Comparison of ENCODE assay signal across 19 cellular contexts in genomic region chr12:116722245-116722644, GRCh38. TPM values are rescaled to one million over a fixed set of nuclear protein-coding genes. Genes with fewer than 3 reads are reported as not detected.
DNase-seq lines count a peak whose midpoint lies in the region; ATAC-seq and TF ChIP-seq lines count a peak whose summit lies in the region.
"Had no signal": no experiment of that assay in that cellular context is flagged by ENCODE, and none has a peak within 500 bp of the region (broad histone marks: within the 10 kb centered on the region; RNA-seq: fewer than 3 reads in every experiment).

No MANE protein-coding gene starts in this region.

- no peaks in the 10 kb centered on the region for H3K9me3 ChIP-seq in HEK293 (ENCODE audit: control insufficient read depth, insufficient read depth, low read depth, low read length)
- H3K9me3 ChIP-seq: BLaER1 treated with 17β-estradiol and CSF1 and Interleukin-3, amounts not matched to agents 10 nM and 100 nM had no signal

- POLR2A ChIA-PET in HEK293 (lab: Yijun Ruan, JAX), result interaction anchor here (0.8 kb wide), 1 partner anchor 16 kb away, joined by 3 read pairs; the partner anchor contains the start of genes RNFT2 and SPRING1

- no peaks in the 10 kb centered on the region for H3K27me3 Mint-ChIP-seq in activated naive CD4-positive, alpha-beta T cell treated with anti-CD3 and anti-CD28 coated beads, Interleukin-2, amount 50 U/mL, for 24 hours
- H3K27me3 Mint-ChIP-seq in activated naive CD8-positive, alpha-beta T cell treated with anti-CD3 and anti-CD28 coated beads for 36 hours, result no peaks in the 10 kb centered on the region
- H3K27me3 Mint-ChIP-seq: CD8-positive, alpha-beta memory T cell had no signal

- peaks cover 9% of the 10 kb centered on the region for H3K4me1 Mint-ChIP-seq in activated naive CD4-positive, alpha-beta T cell treated with anti-CD3 and anti-CD28 coated beads, Interleukin-2, amount 50 U/mL, for 24 hours
- H3K4me1 Mint-ChIP-seq in activated naive CD8-positive, alpha-beta T cell treated with anti-CD3 and anti-CD28 coated beads for 36 hours, result peaks cover 10% of the 10 kb centered on the region
- peaks cover 22% of the 10 kb centered on the region for H3K4me1 Mint-ChIP-seq in stimulated activated effector memory CD8-positive, alpha-beta T cell treated with anti-CD3 and anti-CD28 coated beads, Interleukin-12 subunit alpha, Interleukin-12 subunit beta, amount 100 ng/mL, for 72 hours

- no peak overlapping the region for H3K4me3 ChIP-seq in HEK293 (ENCODE audit: low read depth, low read length)
- H3K4me3 ChIP-seq: BLaER1 treated with 17β-estradiol and CSF1 and Interleukin-3, amounts not matched to agents 10 nM and 100 nM had no signal

- peaks cover 34% of the 10 kb centered on the region for H3K4me1 ChIP-seq in HEK293 (ENCODE audit: control insufficient read depth, insufficient read depth, low read length)

- H3K27ac ChIP-seq in HEK293 (ENCODE audit: extremely low read depth, low read depth, low read length), result no peak overlapping the region
- H3K27ac ChIP-seq: BLaER1 treated with 17β-estradiol and CSF1 and Interleukin-3, amounts not matched to agents 10 nM and 100 nM had no signal

- no peak for TF ChIP-seq CTCF in HEK293 (tag by site-specific recombination; IDR thresholded peaks at IDR 0.05)

- H3K36me3 ChIP-seq in HEK293 (ENCODE audit: control insufficient read depth in 2 of 2, insufficient read depth in 1 of 2, low read length in 2 of 2), result peaks cover 0 to 7% of the 10 kb centered on the region in 2 experiments; a peak in 1 of 3 replicates

- no peak overlapping the region for H3K4me3 Mint-ChIP-seq in activated naive CD4-positive, alpha-beta T cell treated with anti-CD3 and anti-CD28 coated beads, Interleukin-2, amount 50 U/mL, for 24 hours
- H3K4me3 Mint-ChIP-seq in activated naive CD8-positive, alpha-beta T cell treated with anti-CD3 and anti-CD28 coated beads for 36 hours, result no peak overlapping the region
- no peak overlapping the region for H3K4me3 Mint-ChIP-seq in stimulated activated effector memory CD8-positive, alpha-beta T cell treated with anti-CD3 and anti-CD28 coated beads, Interleukin-12 subunit alpha, Interleukin-12 subunit beta, amount 100 ng/mL, for 72 hours
- H3K4me3 Mint-ChIP-seq: CD8-positive, alpha-beta memory T cell had no signal

- peak overlapping the region; percentile 5 for H3K27ac Mint-ChIP-seq in activated naive CD4-positive, alpha-beta T cell treated with anti-CD3 and anti-CD28 coated beads, Interleukin-2, amount 50 U/mL, for 24 hours
- peak overlapping the region; percentile 2 for H3K27ac Mint-ChIP-seq in activated naive CD8-positive, alpha-beta T cell treated with anti-CD3 and anti-CD28 coated beads for 36 hours
- H3K27ac Mint-ChIP-seq in stimulated activated effector memory CD8-positive, alpha-beta T cell treated with anti-CD3 and anti-CD28 coated beads, Interleukin-12 subunit alpha, Interleukin-12 subunit beta, amount 100 ng/mL, for 72 hours, result peak overlapping the region; percentile 55

- CTCF ChIA-PET in HEK293 (lab: Yijun Ruan, JAX), result interaction anchor here (0.5 to 0.7 kb wide), 4 partner anchors 141 to 775 kb away, joined by 3 to 7 read pairs (median 3); no protein-coding TSS in a partner anchor

- H3K36me3 Mint-ChIP-seq in activated naive CD4-positive, alpha-beta T cell treated with anti-CD3 and anti-CD28 coated beads, Interleukin-2, amount 50 U/mL, for 24 hours, result peaks cover 5% of the 10 kb centered on the region
- H3K36me3 Mint-ChIP-seq in activated naive CD8-positive, alpha-beta T cell treated with anti-CD3 and anti-CD28 coated beads for 36 hours, result no peaks in the 10 kb centered on the region
- peaks cover 63% of the 10 kb centered on the region for H3K36me3 Mint-ChIP-seq in stimulated activated effector memory CD8-positive, alpha-beta T cell treated with anti-CD3 and anti-CD28 coated beads, Interleukin-12 subunit alpha, Interleukin-12 subunit beta, amount 100 ng/mL, for 72 hours

- H3K9me3 Mint-ChIP-seq in activated naive CD4-positive, alpha-beta T cell treated with anti-CD3 and anti-CD28 coated beads, Interleukin-2, amount 50 U/mL, for 24 hours, result no peaks in the 10 kb centered on the region
- no peaks in the 10 kb centered on the region for H3K9me3 Mint-ChIP-seq in activated naive CD8-positive, alpha-beta T cell treated with anti-CD3 and anti-CD28 coated beads for 36 hours
- no peaks in the 10 kb centered on the region for H3K9me3 Mint-ChIP-seq in stimulated activated effector memory CD8-positive, alpha-beta T cell treated with anti-CD3 and anti-CD28 coated beads, Interleukin-12 subunit alpha, Interleukin-12 subunit beta, amount 100 ng/mL, for 72 hours
- H3K9me3 Mint-ChIP-seq: CD8-positive, alpha-beta memory T cell had no signal

- DNase-seq in activated naive CD4-positive, alpha-beta T cell treated with anti-CD3 and anti-CD28 coated beads, Interleukin-2, amount 50 U/mL, for 16 hours, result no peak
- no peak for DNase-seq in activated naive CD8-positive, alpha-beta T cell treated with anti-CD3 and anti-CD28 coated beads for 36 hours
- no peak for DNase-seq in stimulated activated effector memory CD8-positive, alpha-beta T cell treated with anti-CD3 and anti-CD28 coated beads, Interleukin-12 subunit alpha, Interleukin-12 subunit beta, amount 100 ng/mL, for 72 hours (ENCODE audit: low spot score in 2 of 2)
- DNase-seq in T-helper 2 cell (no peak), GM19238 (ENCODE audit: insufficient read length, low spot score) (no peak)
- DNase-seq: CD8-positive, alpha-beta memory T cell; DMS53; H7; KG1; NCI-H1417; NCI-H187 treated with DMSO at 0.1 percent for 48 hours; NCI-H2227 treated with DMSO at 0.1 percent for 48 hours; NCI-H510A treated with DMSO at 0.1 percent for 48 hours; NCI-H774; SHP77 had no signal

- ATAC-seq in stimulated activated effector memory CD8-positive, alpha-beta T cell treated with anti-CD3 and anti-CD28 coated beads, Interleukin-12 subunit alpha, Interleukin-12 subunit beta, amount 100 ng/mL, for 72 hours, result peak; percentile 34
- ATAC-seq: HepG2 had no signal

TF ChIP-seq in HEK293, 187 proteins besides CTCF, POLR2A, EP300 and RAD21:
- TF ChIP-seq ZNF560 (tag by site-specific recombination; IDR thresholded peaks at IDR 0.05; ENCODE audit: borderline replicate concordance) (no peak), SCRT2 (tag by site-specific recombination; IDR thresholded peaks at IDR 0.05) (0 out of 2 replicates have a peak, but pooled peaks have one; percentile 45), ZEB2 (tag by site-specific recombination; IDR thresholded peaks at IDR 0.05) (no peak), ZNF610 (tag by site-specific recombination; IDR thresholded peaks at IDR 0.05; ENCODE audit: borderline replicate concordance) (no peak)

RNA-seq across cellular contexts. Expression of gene SPRING1, which starts 15.6 kb away (rescaled TPM):
- 10 to 100 TPM; 25.4 to 28.0 TPM for total RNA-seq in activated naive CD8-positive, alpha-beta T cell treated with anti-CD3 and anti-CD28 coated beads for 36 hours

RNA-seq across cellular contexts. Expression of gene RNFT2, which starts 15.9 kb away (rescaled TPM):
- total RNA-seq in activated naive CD8-positive, alpha-beta T cell treated with anti-CD3 and anti-CD28 coated beads for 36 hours, result 10 to 100 TPM; 14.8 to 16.9 TPM

Comparison
In these comparisons a context has a peak if more than half of its experiments do, and no peak if none do; other contexts are left out.
1. H3K27ac Mint-ChIP-seq: peak in every context shown above with its lines; median percentile 55 in stimulated activated effector memory CD8-positive, alpha-beta T cell treated with anti-CD3 and anti-CD28 coated beads, Interleukin-12 subunit alpha, Interleukin-12 subunit beta, amount 100 ng/mL, for 72 hours; 5 in activated naive CD4-positive, alpha-beta T cell treated with anti-CD3 and anti-CD28 coated beads, Interleukin-2, amount 50 U/mL, for 24 hours; 2 in activated naive CD8-positive, alpha-beta T cell treated with anti-CD3 and anti-CD28 coated beads for 36 hours.